Comparison of ENCODE assay signal across 1 cellular context in the genomic region with DNA sequence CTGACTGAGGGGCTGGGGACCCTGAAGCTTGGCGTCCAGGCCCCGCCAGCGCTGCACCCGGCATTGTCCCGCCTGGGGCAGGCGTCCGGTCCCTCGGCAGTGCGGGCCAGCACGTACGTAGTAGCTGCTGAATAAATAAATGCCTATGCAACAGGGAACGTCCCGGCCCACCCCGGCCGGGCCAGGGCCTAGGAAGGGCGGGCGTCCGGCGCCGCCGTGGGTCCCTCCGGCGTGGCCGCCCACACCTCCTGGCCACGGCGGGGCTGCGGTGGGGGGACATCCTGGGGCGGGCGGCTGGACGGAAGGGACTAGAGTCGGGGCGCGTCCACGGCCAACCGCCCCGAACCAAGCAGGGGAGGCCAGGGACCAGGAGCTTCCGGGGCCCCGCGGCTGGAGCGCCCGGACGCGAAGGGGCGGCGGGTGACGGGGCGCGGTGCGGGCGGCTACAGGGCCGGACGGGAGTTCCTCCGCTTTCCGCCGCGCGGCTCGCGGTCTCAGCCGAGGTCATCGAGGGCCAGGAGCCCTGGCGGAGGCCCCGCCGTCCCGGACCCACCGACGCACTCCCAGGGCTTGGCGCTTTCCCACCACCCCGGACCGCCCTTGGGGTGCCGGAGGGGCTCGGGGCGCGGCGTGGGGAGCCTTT.
A peak's percentile ranks its signal among the peaks of the same experiment; 100 is the strongest.
TF ChIP-seq lines count a peak whose summit lies in the region.

No MANE protein-coding gene starts in this region.

TF ChIP-seq in HepG2, 621 proteins besides CTCF, POLR2A, EP300 and RAD21 (continued from another document and continues in another):
- TF ChIP-seq, protein P1, sequence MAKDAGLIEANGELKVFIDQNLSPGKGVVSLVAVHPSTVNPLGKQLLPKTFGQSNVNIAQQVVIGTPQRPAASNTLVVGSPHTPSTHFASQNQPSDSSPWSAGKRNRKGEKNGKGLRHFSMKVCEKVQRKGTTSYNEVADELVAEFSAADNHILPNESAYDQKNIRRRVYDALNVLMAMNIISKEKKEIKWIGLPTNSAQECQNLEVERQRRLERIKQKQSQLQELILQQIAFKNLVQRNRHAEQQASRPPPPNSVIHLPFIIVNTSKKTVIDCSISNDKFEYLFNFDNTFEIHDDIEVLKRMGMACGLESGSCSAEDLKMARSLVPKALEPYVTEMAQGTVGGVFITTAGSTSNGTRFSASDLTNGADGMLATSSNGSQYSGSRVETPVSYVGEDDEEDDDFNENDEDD (CRISPR knock-in tag; IDR thresholded peaks at IDR 0.05; ENCODE audit: borderline replicate concordance), result no peak
- TF ChIP-seq NCOA2 (CRISPR knock-in tag; IDR thresholded peaks at IDR 0.05), result 0 out of 2 replicates have a peak, but pooled peaks have one; percentile 15
- TF ChIP-seq SP5 (CRISPR knock-in tag; IDR thresholded peaks at IDR 0.05; ENCODE audit: borderline replicate concordance, low read depth), result 0 out of 2 replicates have a peak, but pooled peaks have one; percentile 18
- TF ChIP-seq ELF3 (CRISPR knock-in tag; IDR thresholded peaks at IDR 0.05), result no peak; the same call in 1 of the 2 replicates
- TF ChIP-seq MAZ (IDR thresholded peaks at IDR 0.05; ENCODE audit: borderline replicate concordance, low read depth, low read length), result no peak
- peak; percentile 15 for TF ChIP-seq MAZ (CRISPR knock-in tag; IDR thresholded peaks at IDR 0.05; ENCODE audit: low read depth)
- TF ChIP-seq, protein P2, sequence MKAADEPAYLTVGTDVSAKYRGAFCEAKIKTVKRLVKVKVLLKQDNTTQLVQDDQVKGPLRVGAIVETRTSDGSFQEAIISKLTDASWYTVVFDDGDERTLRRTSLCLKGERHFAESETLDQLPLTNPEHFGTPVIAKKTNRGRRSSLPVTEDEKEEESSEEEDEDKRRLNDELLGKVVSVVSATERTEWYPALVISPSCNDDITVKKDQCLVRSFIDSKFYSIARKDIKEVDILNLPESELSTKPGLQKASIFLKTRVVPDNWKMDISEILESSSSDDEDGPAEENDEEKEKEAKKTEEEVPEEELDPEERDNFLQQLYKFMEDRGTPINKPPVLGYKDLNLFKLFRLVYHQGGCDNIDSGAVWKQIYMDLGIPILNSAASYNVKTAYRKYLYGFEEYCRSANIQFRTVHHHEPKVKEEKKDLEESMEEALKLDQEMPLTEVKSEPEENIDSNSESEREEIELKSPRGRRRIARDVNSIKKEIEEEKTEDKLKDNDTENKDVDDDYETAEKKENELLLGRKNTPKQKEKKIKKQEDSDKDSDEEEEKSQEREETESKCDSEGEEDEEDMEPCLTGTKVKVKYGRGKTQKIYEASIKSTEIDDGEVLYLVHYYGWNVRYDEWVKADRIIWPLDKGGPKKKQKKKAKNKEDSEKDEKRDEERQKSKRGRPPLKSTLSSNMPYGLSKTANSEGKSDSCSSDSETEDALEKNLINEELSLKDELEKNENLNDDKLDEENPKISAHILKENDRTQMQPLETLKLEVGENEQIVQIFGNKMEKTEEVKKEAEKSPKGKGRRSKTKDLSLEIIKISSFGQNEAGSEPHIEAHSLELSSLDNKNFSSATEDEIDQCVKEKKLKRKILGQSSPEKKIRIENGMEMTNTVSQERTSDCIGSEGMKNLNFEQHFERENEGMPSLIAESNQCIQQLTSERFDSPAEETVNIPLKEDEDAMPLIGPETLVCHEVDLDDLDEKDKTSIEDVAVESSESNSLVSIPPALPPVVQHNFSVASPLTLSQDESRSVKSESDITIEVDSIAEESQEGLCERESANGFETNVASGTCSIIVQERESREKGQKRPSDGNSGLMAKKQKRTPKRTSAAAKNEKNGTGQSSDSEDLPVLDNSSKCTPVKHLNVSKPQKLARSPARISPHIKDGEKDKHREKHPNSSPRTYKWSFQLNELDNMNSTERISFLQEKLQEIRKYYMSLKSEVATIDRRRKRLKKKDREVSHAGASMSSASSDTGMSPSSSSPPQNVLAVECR (CRISPR knock-in tag; IDR thresholded peaks at IDR 0.05; ENCODE audit: borderline replicate concordance), result peak; percentile 65
- TF ChIP-seq ZSCAN29 (CRISPR knock-in tag; conservative IDR thresholded peaks at IDR 0.05), result 0 out of 2 replicates have a peak, but pooled peaks have one; percentile 32
- peak; percentile 91 for TF ChIP-seq ZFY (CRISPR knock-in tag; IDR thresholded peaks at IDR 0.05)
- 0 out of 2 replicates have a peak, but pooled peaks have one; percentile 20 for TF ChIP-seq CHCHD3 (CRISPR knock-in tag; IDR thresholded peaks at IDR 0.05)
- no peak for TF ChIP-seq PAWR (CRISPR knock-in tag; IDR thresholded peaks at IDR 0.05; ENCODE audit: borderline replicate concordance)
- peak; percentile 36 for TF ChIP-seq KDM5B (CRISPR knock-in tag; IDR thresholded peaks at IDR 0.05; ENCODE audit: borderline replicate concordance)
- 0 out of 2 replicates have a peak, but pooled peaks have one; percentile 12 for TF ChIP-seq SATB2 (CRISPR knock-in tag; IDR thresholded peaks at IDR 0.05)
- TF ChIP-seq ZNF652 (CRISPR knock-in tag; IDR thresholded peaks at IDR 0.05; ENCODE audit: borderline replicate concordance, low read depth), result 0 out of 2 replicates have a peak, but pooled peaks have one; percentile 25
- TF ChIP-seq ZNF30 (CRISPR knock-in tag; IDR thresholded peaks at IDR 0.05), result no peak; the same call in 1 of the 2 replicates
- TF ChIP-seq ATF7-NPFF (CRISPR knock-in tag; IDR thresholded peaks at IDR 0.05; ENCODE audit: low read depth), result 0 out of 2 replicates have a peak, but pooled peaks have one; percentile 13
- TF ChIP-seq, protein P3, sequence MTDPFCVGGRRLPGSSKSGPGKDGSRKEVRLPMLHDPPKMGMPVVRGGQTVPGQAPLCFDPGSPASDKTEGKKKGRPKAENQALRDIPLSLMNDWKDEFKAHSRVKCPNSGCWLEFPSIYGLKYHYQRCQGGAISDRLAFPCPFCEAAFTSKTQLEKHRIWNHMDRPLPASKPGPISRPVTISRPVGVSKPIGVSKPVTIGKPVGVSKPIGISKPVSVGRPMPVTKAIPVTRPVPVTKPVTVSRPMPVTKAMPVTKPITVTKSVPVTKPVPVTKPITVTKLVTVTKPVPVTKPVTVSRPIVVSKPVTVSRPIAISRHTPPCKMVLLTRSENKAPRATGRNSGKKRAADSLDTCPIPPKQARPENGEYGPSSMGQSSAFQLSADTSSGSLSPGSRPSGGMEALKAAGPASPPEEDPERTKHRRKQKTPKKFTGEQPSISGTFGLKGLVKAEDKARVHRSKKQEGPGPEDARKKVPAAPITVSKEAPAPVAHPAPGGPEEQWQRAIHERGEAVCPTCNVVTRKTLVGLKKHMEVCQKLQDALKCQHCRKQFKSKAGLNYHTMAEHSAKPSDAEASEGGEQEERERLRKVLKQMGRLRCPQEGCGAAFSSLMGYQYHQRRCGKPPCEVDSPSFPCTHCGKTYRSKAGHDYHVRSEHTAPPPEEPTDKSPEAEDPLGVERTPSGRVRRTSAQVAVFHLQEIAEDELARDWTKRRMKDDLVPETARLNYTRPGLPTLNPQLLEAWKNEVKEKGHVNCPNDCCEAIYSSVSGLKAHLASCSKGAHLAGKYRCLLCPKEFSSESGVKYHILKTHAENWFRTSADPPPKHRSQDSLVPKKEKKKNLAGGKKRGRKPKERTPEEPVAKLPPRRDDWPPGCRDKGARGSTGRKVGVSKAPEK (CRISPR knock-in tag; IDR thresholded peaks at IDR 0.05; ENCODE audit: borderline replicate concordance), result 0 out of 2 replicates have a peak, but pooled peaks have one; percentile 23
- TF ChIP-seq ZNF563 (CRISPR knock-in tag; IDR thresholded peaks at IDR 0.05), result 0 out of 2 replicates have a peak, but pooled peaks have one; percentile 48
- TF ChIP-seq, protein P4, sequence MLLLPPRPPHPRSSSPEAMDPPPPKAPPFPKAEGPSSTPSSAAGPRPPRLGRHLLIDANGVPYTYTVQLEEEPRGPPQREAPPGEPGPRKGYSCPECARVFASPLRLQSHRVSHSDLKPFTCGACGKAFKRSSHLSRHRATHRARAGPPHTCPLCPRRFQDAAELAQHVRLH (CRISPR knock-in tag; IDR thresholded peaks at IDR 0.05; ENCODE audit: borderline replicate concordance, low read depth), result peak; percentile 64; the same call in 1 of the 2 replicates
- no peak for TF ChIP-seq KLF6 (CRISPR knock-in tag; IDR thresholded peaks at IDR 0.05)
- TF ChIP-seq, protein P5, sequence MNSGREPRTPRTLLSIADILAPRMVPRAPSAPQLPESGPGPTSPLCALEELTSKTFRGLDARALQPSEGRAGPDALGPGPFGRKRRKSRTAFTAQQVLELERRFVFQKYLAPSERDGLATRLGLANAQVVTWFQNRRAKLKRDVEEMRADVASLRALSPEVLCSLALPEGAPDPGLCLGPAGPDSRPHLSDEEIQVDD (CRISPR knock-in tag; IDR thresholded peaks at IDR 0.05; ENCODE audit: borderline replicate concordance), result no peak
- no peak for TF ChIP-seq ATF7 (IDR thresholded peaks at IDR 0.05)
- no peak for TF ChIP-seq ATF7 (CRISPR knock-in tag; IDR thresholded peaks at IDR 0.05)
- no peak for TF ChIP-seq ZFAT (CRISPR knock-in tag; conservative IDR thresholded peaks at IDR 0.05)
- no peak for TF ChIP-seq EHMT2 (IDR thresholded peaks at IDR 0.05; ENCODE audit: borderline replicate concordance, low read depth, low read length)
- no peak; the same call in 1 of the 2 replicates for TF ChIP-seq ZNF333 (CRISPR knock-in tag; IDR thresholded peaks at IDR 0.05; ENCODE audit: borderline replicate concordance)
- TF ChIP-seq NFKB2 (CRISPR knock-in tag; IDR thresholded peaks at IDR 0.05; ENCODE audit: borderline replicate concordance), result peak; percentile 37; the same call in 1 of the 2 replicates
- peak; percentile 34; the same call in 1 of the 2 replicates for TF ChIP-seq YEATS4 (CRISPR knock-in tag; IDR thresholded peaks at IDR 0.05; ENCODE audit: borderline replicate concordance)
- TF ChIP-seq KAT7 (CRISPR knock-in tag; IDR thresholded peaks at IDR 0.05; ENCODE audit: borderline replicate concordance), result 0 out of 2 replicates have a peak, but pooled peaks have one; percentile 32
- no peak for TF ChIP-seq MAFF (IDR thresholded peaks at IDR 0.05; ENCODE audit: low read depth, low read length)
- TF ChIP-seq, protein P6, sequence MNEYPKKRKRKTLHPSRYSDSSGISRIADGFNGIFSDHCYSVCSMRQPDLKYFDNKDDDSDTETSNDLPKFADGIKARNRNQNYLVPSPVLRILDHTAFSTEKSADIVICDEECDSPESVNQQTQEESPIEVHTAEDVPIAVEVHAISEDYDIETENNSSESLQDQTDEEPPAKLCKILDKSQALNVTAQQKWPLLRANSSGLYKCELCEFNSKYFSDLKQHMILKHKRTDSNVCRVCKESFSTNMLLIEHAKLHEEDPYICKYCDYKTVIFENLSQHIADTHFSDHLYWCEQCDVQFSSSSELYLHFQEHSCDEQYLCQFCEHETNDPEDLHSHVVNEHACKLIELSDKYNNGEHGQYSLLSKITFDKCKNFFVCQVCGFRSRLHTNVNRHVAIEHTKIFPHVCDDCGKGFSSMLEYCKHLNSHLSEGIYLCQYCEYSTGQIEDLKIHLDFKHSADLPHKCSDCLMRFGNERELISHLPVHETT (CRISPR knock-in tag; conservative IDR thresholded peaks at IDR 0.05), result peak; percentile 13; the same call in 1 of the 2 replicates
- no peak for TF ChIP-seq MAFG (CRISPR knock-in tag; IDR thresholded peaks at IDR 0.05)
- TF ChIP-seq ZSCAN9 (CRISPR knock-in tag; IDR thresholded peaks at IDR 0.05; ENCODE audit: borderline replicate concordance), result peak; percentile 13; the same call in 1 of the 2 replicates
- TF ChIP-seq ZNF331 (CRISPR knock-in tag; IDR thresholded peaks at IDR 0.05), result no peak
- TF ChIP-seq SOX6 (IDR thresholded peaks at IDR 0.05), result no peak
- 0 out of 2 replicates have a peak, but pooled peaks have one; percentile 15 for TF ChIP-seq SOX6 (CRISPR knock-in tag; IDR thresholded peaks at IDR 0.05)
- peak; percentile 49; the same call in 1 of the 2 replicates for TF ChIP-seq KMT2A (CRISPR knock-in tag; IDR thresholded peaks at IDR 0.05)
- TF ChIP-seq, protein P7, sequence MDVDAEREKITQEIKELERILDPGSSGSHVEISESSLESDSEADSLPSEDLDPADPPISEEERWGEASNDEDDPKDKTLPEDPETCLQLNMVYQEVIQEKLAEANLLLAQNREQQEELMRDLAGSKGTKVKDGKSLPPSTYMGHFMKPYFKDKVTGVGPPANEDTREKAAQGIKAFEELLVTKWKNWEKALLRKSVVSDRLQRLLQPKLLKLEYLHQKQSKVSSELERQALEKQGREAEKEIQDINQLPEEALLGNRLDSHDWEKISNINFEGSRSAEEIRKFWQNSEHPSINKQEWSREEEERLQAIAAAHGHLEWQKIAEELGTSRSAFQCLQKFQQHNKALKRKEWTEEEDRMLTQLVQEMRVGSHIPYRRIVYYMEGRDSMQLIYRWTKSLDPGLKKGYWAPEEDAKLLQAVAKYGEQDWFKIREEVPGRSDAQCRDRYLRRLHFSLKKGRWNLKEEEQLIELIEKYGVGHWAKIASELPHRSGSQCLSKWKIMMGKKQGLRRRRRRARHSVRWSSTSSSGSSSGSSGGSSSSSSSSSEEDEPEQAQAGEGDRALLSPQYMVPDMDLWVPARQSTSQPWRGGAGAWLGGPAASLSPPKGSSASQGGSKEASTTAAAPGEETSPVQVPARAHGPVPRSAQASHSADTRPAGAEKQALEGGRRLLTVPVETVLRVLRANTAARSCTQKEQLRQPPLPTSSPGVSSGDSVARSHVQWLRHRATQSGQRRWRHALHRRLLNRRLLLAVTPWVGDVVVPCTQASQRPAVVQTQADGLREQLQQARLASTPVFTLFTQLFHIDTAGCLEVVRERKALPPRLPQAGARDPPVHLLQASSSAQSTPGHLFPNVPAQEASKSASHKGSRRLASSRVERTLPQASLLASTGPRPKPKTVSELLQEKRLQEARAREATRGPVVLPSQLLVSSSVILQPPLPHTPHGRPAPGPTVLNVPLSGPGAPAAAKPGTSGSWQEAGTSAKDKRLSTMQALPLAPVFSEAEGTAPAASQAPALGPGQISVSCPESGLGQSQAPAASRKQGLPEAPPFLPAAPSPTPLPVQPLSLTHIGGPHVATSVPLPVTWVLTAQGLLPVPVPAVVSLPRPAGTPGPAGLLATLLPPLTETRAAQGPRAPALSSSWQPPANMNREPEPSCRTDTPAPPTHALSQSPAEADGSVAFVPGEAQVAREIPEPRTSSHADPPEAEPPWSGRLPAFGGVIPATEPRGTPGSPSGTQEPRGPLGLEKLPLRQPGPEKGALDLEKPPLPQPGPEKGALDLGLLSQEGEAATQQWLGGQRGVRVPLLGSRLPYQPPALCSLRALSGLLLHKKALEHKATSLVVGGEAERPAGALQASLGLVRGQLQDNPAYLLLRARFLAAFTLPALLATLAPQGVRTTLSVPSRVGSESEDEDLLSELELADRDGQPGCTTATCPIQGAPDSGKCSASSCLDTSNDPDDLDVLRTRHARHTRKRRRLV (CRISPR knock-in tag; IDR thresholded peaks at IDR 0.05), result no peak
- TF ChIP-seq HHEX (CRISPR knock-in tag; IDR thresholded peaks at IDR 0.05), result no peak
- TF ChIP-seq NR2F6 (IDR thresholded peaks at IDR 0.05), result no peak
- no peak for TF ChIP-seq NR2F6 (CRISPR knock-in tag; IDR thresholded peaks at IDR 0.05)
- peak; percentile 47; the same call in 1 of the 2 replicates for TF ChIP-seq POLR2AphosphoS5 (IDR thresholded peaks at IDR 0.05; ENCODE audit: low read depth, low read length)
- TF ChIP-seq ARNTL (CRISPR knock-in tag; IDR thresholded peaks at IDR 0.05), result no peak; the same call in 1 of the 2 replicates
- TF ChIP-seq TCF12 (IDR thresholded peaks at IDR 0.05), result no peak
- TF ChIP-seq TCF12 (CRISPR knock-in tag; IDR thresholded peaks at IDR 0.05), result 0 out of 2 replicates have a peak, but pooled peaks have one; percentile 20
- no peak for TF ChIP-seq ZNF747 (CRISPR knock-in tag; IDR thresholded peaks at IDR 0.05; ENCODE audit: borderline replicate concordance)
